ENCODE assay signal across 22 cellular contexts in genomic region chr2:229054311-229054710, GRCh38.
"Had no signal": no experiment of that assay in that cellular context is flagged by ENCODE, and none has a peak within 500 bp of the region (broad histone marks: within the 10 kb centered on the region; RNA-seq: fewer than 3 reads in every experiment).

No MANE protein-coding gene starts in this region.

- ATAC-seq: effector memory CD8-positive, alpha-beta T cell; esophagus mucosa; gastrocnemius medialis; heart right ventricle; left cardiac atrium; left lung; left ventricle myocardium superior; lower lobe of right lung; mucosa of descending colon had no signal

- DNase-seq: colonic mucosa; cortex of kidney; effector CD8-positive, alpha-beta T cell; effector memory CD8-positive, alpha-beta T cell; endodermal cell; erythroblast; esophagus squamous epithelium; foreskin fibroblast; foreskin melanocyte; gastrocnemius medialis; glutamatergic neuron; head of caudate nucleus; heart right ventricle; hippocampal formation; left cardiac atrium; left lung; left ventricle myocardium superior; lower lobe of right lung; mesenchymal stem cell; mucosa of descending colon; naive B cell had no signal
